ENCODE assay signal across 1 cellular context in the genomic region with DNA sequence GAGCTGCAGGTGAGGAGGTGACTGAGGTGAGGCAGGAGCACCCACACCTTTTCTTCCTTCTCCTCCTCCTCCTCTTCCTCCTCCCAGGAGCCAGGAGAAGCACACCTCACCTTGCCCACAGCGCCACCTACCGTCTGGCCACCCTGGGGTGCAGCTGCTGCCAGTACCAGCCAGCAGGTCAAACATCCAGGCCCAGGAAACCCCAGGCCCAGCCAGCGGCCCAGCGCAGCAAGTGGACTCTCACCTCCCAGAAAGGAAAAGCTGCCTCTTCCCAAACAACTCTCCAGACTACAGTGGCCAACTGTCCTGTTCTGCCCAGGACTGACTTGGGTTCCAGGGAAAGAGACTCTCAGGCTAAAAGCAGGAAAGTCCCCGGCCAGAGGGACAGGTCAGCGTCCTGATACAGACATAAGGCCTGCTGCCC.
TF ChIP-seq lines count a peak whose summit lies in the region.

No MANE protein-coding gene starts in this region.

TF ChIP-seq in H1, 55 proteins besides CTCF, POLR2A, EP300 and RAD21:
- TF ChIP-seq, protein P1, sequence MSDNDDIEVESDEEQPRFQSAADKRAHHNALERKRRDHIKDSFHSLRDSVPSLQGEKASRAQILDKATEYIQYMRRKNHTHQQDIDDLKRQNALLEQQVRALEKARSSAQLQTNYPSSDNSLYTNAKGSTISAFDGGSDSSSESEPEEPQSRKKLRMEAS (IDR thresholded peaks at IDR 0.05): peak; percentile 20; the same call in 1 of the 2 replicates
- no peak for TF ChIP-seq RBBP5 (IDR thresholded peaks at IDR 0.05; ENCODE audit: borderline replicate concordance, low read depth, low read length)
- TF ChIP-seq EZH2 (IDR thresholded peaks at IDR 0.05; ENCODE audit: low read depth, low read length, severe bottlenecking): no peak
- peak; percentile 65; the same call in 1 of the 2 replicates for TF ChIP-seq GABPA (IDR thresholded peaks at IDR 0.05; ENCODE audit: borderline replicate concordance, insufficient read depth, low read length)
- 0 out of 2 replicates have a peak, but pooled peaks have one; percentile 19 for TF ChIP-seq YY1 (IDR thresholded peaks at IDR 0.05; ENCODE audit: low read depth, low read length)
- no peak for TF ChIP-seq E2F6 (IDR thresholded peaks at IDR 0.05)
